8 cellular contexts compared by ENCODE assay signal in the genomic region with DNA sequence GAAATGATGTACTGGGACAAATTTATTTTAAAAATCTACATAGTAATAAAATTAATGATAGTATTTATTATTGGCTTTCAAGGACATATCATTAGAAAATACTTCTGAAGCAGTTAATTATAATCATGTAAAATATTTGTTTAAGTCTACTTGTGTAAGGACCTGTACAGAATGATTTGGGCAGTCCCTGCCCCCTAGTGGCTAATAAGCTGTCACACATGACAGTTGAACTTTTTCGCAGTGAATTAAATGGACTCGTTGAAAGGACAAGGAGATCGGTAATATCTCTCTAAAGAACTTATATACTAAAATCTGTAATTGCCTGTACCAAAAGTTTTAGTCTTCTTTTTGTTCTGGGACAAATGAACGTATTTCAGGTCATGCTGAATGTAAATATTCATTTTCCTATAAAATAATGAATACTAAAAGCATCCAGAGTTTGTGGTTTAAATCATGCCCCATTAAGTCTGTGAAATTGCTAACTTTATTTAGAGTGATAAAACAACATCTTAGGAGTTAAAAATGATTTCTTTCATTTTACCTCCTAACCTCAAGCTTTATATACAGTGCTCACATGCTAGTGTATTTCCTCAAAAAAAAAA. TPM values are rescaled to one million over a fixed set of nuclear protein-coding genes. Genes with fewer than 3 reads are reported as not detected.
DNase-seq lines count a peak whose midpoint lies in the region; ATAC-seq, FAIRE-seq and TF ChIP-seq lines count a peak whose summit lies in the region.

No MANE protein-coding gene starts in this region.

- TF ChIP-seq CTCF in fibroblast of pulmonary artery (IDR thresholded peaks at IDR 0.05; ENCODE audit: low read length, missing control alignments) (peak; percentile 90), omental fat pad (IDR thresholded peaks at IDR 0.05) (no peak)

- peak; percentile 75 for ATAC-seq in GM18861 (IDR thresholded peaks at IDR 0.05; ENCODE audit: unreplicated experiment)
- ATAC-seq in HG02981 (IDR thresholded peaks at IDR 0.05; ENCODE audit: unreplicated experiment) = peak; percentile 88
- peak; percentile 62 for ATAC-seq in omental fat pad (ENCODE audit: low FRiP score)

- peak; percentile 90 for FAIRE-seq in TTC549 (lab: Jason Lieb, UNC)

- H3K4me3 ChIP-seq in fibroblast of pulmonary artery (replicated peaks; ENCODE audit: low read depth, low read length) = no peak overlapping the region

- DNase-seq in COR-L47 (lab: John Stamatoyannopoulos, UW) = peak; percentile 47
- DNase-seq in NCI-H2029 treated with DMSO at 0.1 percent for 48 hours (lab: John Stamatoyannopoulos, UW) = peak; percentile 51
- peak; percentile 76 for DNase-seq in fibroblast of pulmonary artery (ENCODE audit: low read depth)
- no peak for DNase-seq in omental fat pad (ENCODE audit: low spot score)
- DNase-seq in effector CD4-positive, alpha-beta T cell = no peak

RNA-seq across cellular contexts. Expression of a gene that starts 13.6 kb away (rescaled TPM):
- 10 to 100 TPM; 30.7 to 55.3 (median 36.9) TPM for total RNA-seq in omental fat pad

RNA-seq across cellular contexts. Expression of a gene that starts 47.5 kb away (rescaled TPM):
- not detected for total RNA-seq in omental fat pad

Comparison
In these comparisons a context has a peak if more than half of its experiments do, and no peak if none do; other contexts are left out.
1. DNase-seq: peak in COR-L47 (single experiment), NCI-H2029 treated with DMSO at 0.1 percent for 48 hours (single experiment) and fibroblast of pulmonary artery (single experiment); none in omental fat pad (single experiment) and effector CD4-positive, alpha-beta T cell (single experiment).
2. Peak in every context shown above with its lines, with median percentiles within 50 percentile points of each other: ATAC-seq.